In the genomic region with DNA sequence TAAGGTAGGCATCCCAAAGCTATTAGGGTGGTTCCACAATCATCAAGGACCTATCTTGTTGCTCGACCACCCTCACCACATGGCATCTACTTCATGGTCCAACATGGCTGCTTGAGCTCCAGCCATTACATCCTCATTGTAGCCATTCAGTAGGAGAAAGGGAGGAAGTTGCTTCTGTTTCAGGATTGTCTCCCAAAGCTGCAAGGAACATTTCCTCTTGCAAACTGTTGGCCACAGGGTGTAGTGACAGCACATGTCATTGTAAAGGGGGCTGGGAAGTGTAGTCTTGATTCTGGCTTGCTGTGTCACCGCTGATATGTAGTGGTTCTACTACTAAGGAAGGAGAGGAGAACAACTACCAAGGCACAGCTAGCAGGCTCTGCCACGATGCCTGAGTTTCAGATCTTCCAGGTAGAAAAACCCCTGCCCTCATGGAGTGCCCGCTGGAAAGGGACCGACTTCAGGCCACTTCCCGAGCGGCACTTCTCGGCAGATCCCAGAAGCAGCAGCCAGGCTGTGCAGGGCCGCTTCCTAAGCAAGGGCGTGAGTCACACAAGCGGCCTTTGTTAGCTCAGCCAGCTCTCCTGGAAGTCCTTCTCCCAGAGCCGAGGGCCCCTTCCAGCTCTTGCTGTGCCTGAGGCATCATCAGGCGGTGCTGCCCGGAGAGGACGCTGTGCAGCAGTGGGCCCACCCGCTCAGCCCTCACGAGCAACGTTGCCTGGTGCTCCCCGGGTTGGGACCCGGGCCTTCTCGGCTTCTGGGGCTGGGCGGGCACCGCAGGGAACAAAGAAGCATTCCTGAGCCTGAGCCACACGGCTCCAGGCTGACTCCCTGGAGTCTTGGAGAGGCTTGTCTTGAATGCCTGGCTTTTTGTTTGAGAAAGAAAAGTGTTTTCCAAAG, we compare ENCODE assay signal across 9 cellular contexts. TPM values are rescaled to one million over a fixed set of nuclear protein-coding genes. Genes with fewer than 3 reads are reported as not detected.
DNase-seq lines count a peak whose midpoint lies in the region; ATAC-seq, FAIRE-seq and TF ChIP-seq lines count a peak whose summit lies in the region.
"Had no signal": no experiment of that assay in that cellular context is flagged by ENCODE, and none has a peak within 500 bp of the region (broad histone marks: within the 10 kb centered on the region; RNA-seq: fewer than 3 reads in every experiment).

No MANE protein-coding gene starts in this region.

- TF ChIP-seq POLR2A in body of pancreas (IDR thresholded peaks at IDR 0.05) (no peak), sigmoid colon (IDR thresholded peaks at IDR 0.05) (no peak)

- intact Hi-C loops in body of pancreas (cut with DNase I), result no loop called here
- intact Hi-C loops in sigmoid colon (cut with DNase I), result no loop called here

- H3K9me3 ChIP-seq in body of pancreas (no peaks in the 10 kb centered on the region), sigmoid colon (no peaks in the 10 kb centered on the region)

- FAIRE-seq in RCC 7860 (lab: Jason Lieb, UNC), result no peak

- H3K27ac ChIP-seq in body of pancreas (peak overlapping the region in 1 of 4 donors; percentile 10), sigmoid colon (peak overlapping the region in 3 of 4 donors; percentile 59 to 74 (median 70))

- no peak for TF ChIP-seq EP300 in sigmoid colon (IDR thresholded peaks at IDR 0.05)

- DNase-seq in H7, result peak; percentile 89
- peak in 1 of 4 donors; percentile 38 for DNase-seq in body of pancreas
- peak in 42 of 51 donors; percentile 19 to 94 (median 76) for DNase-seq in hypothalamus (lab: John Stamatoyannopoulos, UW)
- no peak for DNase-seq in sigmoid colon
- DNase-seq in NCI-H1930 (lab: John Stamatoyannopoulos, UW), result no peak
- no peak for DNase-seq in RCC 7860 (ENCODE audit: low spot score)
- no peak for DNase-seq in activated CD4-positive, alpha-beta T cell treated with anti-CD3 and anti-CD28 coated beads, Interleukin-2, amount 50 U/mL, for 48 hours
- DNase-seq: effector CD4-positive, alpha-beta T cell had no signal

- WGBS in body of pancreas, 2 donors, result 65 to 93% methylated on average over 3 to 24 of the region's 24 CpGs
- WGBS in sigmoid colon, 2 donors, result 78 to 85% methylated on average over 24 of the region's 24 CpGs

- H3K4me3 ChIP-seq in H7 (ENCODE audit: insufficient read depth, low read depth, low read length) (no peak overlapping the region), body of pancreas (no peak overlapping the region), sigmoid colon (peak overlapping the region in 1 of 4 donors; percentile 15)

- H3K4me1 ChIP-seq in body of pancreas (no peaks in the 10 kb centered on the region), sigmoid colon (peaks cover 0 to 13% (median 4%) of the 10 kb centered on the region in 4 donors)

- ATAC-seq in body of pancreas (peak; percentile 43), HG03025 (IDR thresholded peaks at IDR 0.05; ENCODE audit: low FRiP score, unreplicated experiment) (no peak)

- H3K27me3 ChIP-seq in H7 (ENCODE audit: control insufficient read depth, insufficient read depth, low read length) (no peaks in the 10 kb centered on the region), body of pancreas (no peaks in the 10 kb centered on the region), sigmoid colon (no peaks in the 10 kb centered on the region)

- H3K36me3 ChIP-seq in H7 (replicated peaks; ENCODE audit: control insufficient read depth, insufficient read depth, low read length), result no peaks in the 10 kb centered on the region
- no peaks in the 10 kb centered on the region for H3K36me3 ChIP-seq in body of pancreas (replicated peaks in 1 of 2; ENCODE audit: insufficient read depth in 1 of 2, low read depth in 2 of 2)
- H3K36me3 ChIP-seq in sigmoid colon, result no peaks in the 10 kb centered on the region

- TF ChIP-seq CTCF in body of pancreas (IDR thresholded peaks at IDR 0.05) (no peak), sigmoid colon (IDR thresholded peaks at IDR 0.05) (peak in 2 of 4 experiments; percentile 16 to 29)

RNA-seq across cellular contexts. Expression of a gene that starts 58.2 kb away (rescaled TPM):
- total RNA-seq in H7 (2014; rRNA removed; shearing (Covaris generic)), result 76.3 and 102 TPM in 2 replicates
- total RNA-seq in body of pancreas, result 10 to 100 TPM; 25.4 to 44.8 TPM
- 10 to 100 TPM; 13.2 to 27.4 (median 17.1) TPM for total RNA-seq in sigmoid colon
- polyA plus RNA-seq in sigmoid colon, result 10 to 100 TPM; 12.0 to 25.1 (median 12.7) TPM

Comparison
In these comparisons a context has a peak if more than half of its experiments do, and no peak if none do; other contexts are left out.
1. DNase-seq: peak in H7 (single experiment) and hypothalamus (42 of 51); none in sigmoid colon (single experiment), NCI-H1930 (0 of 2), RCC 7860 (single experiment) and activated CD4-positive, alpha-beta T cell treated with anti-CD3 and anti-CD28 coated beads, Interleukin-2, amount 50 U/mL, for 48 hours (0 of 2).